ENCODE assay signal across 19 cellular contexts in genomic region chr11:66725646-66726045, GRCh38. TPM values are rescaled to one million over a fixed set of nuclear protein-coding genes. Genes with fewer than 3 reads are reported as not detected.
A peak's percentile ranks its signal among the peaks of the same experiment; 100 is the strongest.
DNase-seq lines count a peak whose midpoint lies in the region; ATAC-seq, FAIRE-seq and TF ChIP-seq lines count a peak whose summit lies in the region.
"Had no signal": no experiment of that assay in that cellular context is flagged by ENCODE, and none has a peak within 500 bp of the region (broad histone marks: within the 10 kb centered on the region; RNA-seq: fewer than 3 reads in every experiment).

No MANE protein-coding gene starts in this region.

- H2AFZ ChIP-seq in HepG2 (ENCODE audit: low read length): no peak overlapping the region

- FAIRE-seq in HepG2 (lab: Jason Lieb, UNC): no peak
- FAIRE-seq: bronchial epithelial cell, urothelium cell line had no signal

- TF ChIP-seq POLR2A in HepG2 (IDR thresholded peaks at IDR 0.05; ENCODE audit: insufficient read depth in 1 of 2, low read depth in 2 of 2, low read length in 2 of 2): no peak

- in situ Hi-C loops in HepG2 (cut with HindIII; ENCODE audit: extremely low pct_ligation_motif_present, low pct_unique_long_range_greater_than_20kb): no loop called here

- no peaks in the 10 kb centered on the region for H3K79me2 ChIP-seq in HepG2 (ENCODE audit: insufficient read depth, low read length)

- H3K4me2 ChIP-seq in HepG2 (ENCODE audit: low read depth, low read length): no peak overlapping the region

- H3K4me1 ChIP-seq in liver (ENCODE audit: control insufficient read depth in 4 of 4, insufficient read depth in 4 of 4, low read length in 3 of 4): peaks cover 4 to 66% (median 40%) of the 10 kb centered on the region in 4 donors
- H3K4me1 ChIP-seq in HepG2 (ENCODE audit: insufficient read depth, low read length): peaks cover 48% of the 10 kb centered on the region

- H3K36me3 ChIP-seq in liver (ENCODE audit: control insufficient read depth in 4 of 4, insufficient read depth in 3 of 4, low read depth in 1 of 4, low read length in 3 of 4) (no peaks in the 10 kb centered on the region), HepG2 (replicated peaks in 1 of 2; ENCODE audit: control insufficient read depth in 1 of 2, insufficient read depth in 2 of 2, low read length in 2 of 2) (no peaks in the 10 kb centered on the region)
- H3K36me3 ChIP-seq: left lung had no signal

- BruUV-seq in HepG2 (replicated peaks; lab: Mats Ljungman, UMichigan): no TSS peak

- POLR2A ChIA-PET in HepG2 (lab: Yijun Ruan, JAX): no interaction called here

- CTCF ChIA-PET in HepG2 (lab: Yijun Ruan, JAX; ENCODE audit: low intra/inter-chr PET ratio, low total read pairs): no interaction called here

- H4K20me1 ChIP-seq in HepG2 (ENCODE audit: insufficient read depth, low read length): no peaks in the 10 kb centered on the region

- H3K27ac ChIP-seq in liver (ENCODE audit: low read depth in 1 of 2, low read length in 2 of 2) (peak overlapping the region; percentile 84 to 89), HepG2 (ENCODE audit: extremely low read length, insufficient read depth, low read length) (no peak overlapping the region)
- H3K27ac ChIP-seq: left lung had no signal

- H3K9ac ChIP-seq in liver (ENCODE audit: low read depth in 1 of 2, low read length in 2 of 2): peak overlapping the region in 1 of 2 donors; percentile 5
- H3K9ac ChIP-seq in HepG2 (ENCODE audit: insufficient read depth, low read depth, low read length): no peak overlapping the region

- intact Hi-C loops in HepG2 (cut with micrococcal nuclease; ENCODE audit: unreplicated experiment): no loop called here

- H3K27me3 ChIP-seq in liver (ENCODE audit: control insufficient read depth in 4 of 4, insufficient read depth in 4 of 4, low read length in 3 of 4) (no peaks in the 10 kb centered on the region), HepG2 (ENCODE audit: control insufficient read depth in 1 of 2, insufficient read depth in 2 of 2, low read length in 2 of 2) (peaks cover 4 to 48% of the 10 kb centered on the region in 2 experiments)

- no peak for TF ChIP-seq RAD21 in liver (IDR thresholded peaks at IDR 0.05)
- no peak for TF ChIP-seq RAD21 in HepG2 (CRISPR knock-in tag; IDR thresholded peaks at IDR 0.05)

- peak overlapping the region in 2 of 3 donors; percentile 18 to 39 for H3K4me3 ChIP-seq in liver (ENCODE audit: low read depth in 1 of 3, low read length in 3 of 3)
- no peak overlapping the region for H3K4me3 ChIP-seq in HepG2 (replicated peaks in 1 of 3; ENCODE audit: insufficient read depth in 1 of 3, low read depth in 2 of 3, low read length in 3 of 3)
- H3K4me3 ChIP-seq: left lung had no signal

- no peak for ATAC-seq in HepG2
- ATAC-seq in HG03432 (IDR thresholded peaks at IDR 0.05; ENCODE audit: unreplicated experiment): no peak
- no peak for ATAC-seq in GM18498 (IDR thresholded peaks at IDR 0.05; ENCODE audit: unreplicated experiment)
- no peak for ATAC-seq in GM21786 (IDR thresholded peaks at IDR 0.05; ENCODE audit: unreplicated experiment)
- ATAC-seq: left lung had no signal

- TF ChIP-seq CTCF in liver (IDR thresholded peaks at IDR 0.05; ENCODE audit: low read depth, low read length, missing input control) (no peak), HepG2 (CRISPR knock-in tag; IDR thresholded peaks at IDR 0.05) (no peak)

- DNase-seq in HepG2 (ENCODE audit: low spot score) (no peak), astrocyte of the hippocampus (ENCODE audit: low read depth, low spot score) (peak; percentile 65), left kidney (ENCODE audit: low read depth, low spot score) (peak; percentile 60), NCI-H2196 (lab: John Stamatoyannopoulos, UW; ENCODE audit: unreplicated experiment) (no peak)
- DNase-seq: activated CD4-positive, alpha-beta T cell treated with anti-CD3 and anti-CD28 coated beads, Interleukin-2, amount 10 ng/mL, durations not matched to agents 24 days and 14 days; activated naive CD4-positive, alpha-beta T cell treated with anti-CD3 and anti-CD28 coated beads, Interleukin-2, amount 50 U/mL, for 16 hours; CD8-positive, alpha-beta memory T cell; effector CD8-positive, alpha-beta T cell; hippocampal formation; naive B cell; NCI-H510A treated with DMSO at 0.1 percent for 48 hours; T1000 had no signal

- H3K9me3 ChIP-seq in liver (ENCODE audit: control insufficient read depth in 4 of 4, low read length in 3 of 4) (no peaks in the 10 kb centered on the region), HepG2 (ENCODE audit: low read length) (no peaks in the 10 kb centered on the region)
- H3K9me3 ChIP-seq: left lung had no signal

- WGBS in liver: 43% methylated on average over 10 of the region's 10 CpGs
- WGBS in HepG2 (ENCODE audit: low lambda C conversion rate): 53% methylated on average over 10 of the region's 10 CpGs

- TF ChIP-seq EP300 in HepG2 (IDR thresholded peaks at IDR 0.05; ENCODE audit: low read depth in 2 of 2, low read length in 2 of 2) (no peak), HepG2 (CRISPR knock-in tag; IDR thresholded peaks at IDR 0.05; ENCODE audit: borderline replicate concordance) (no peak)

TF ChIP-seq in liver, 16 proteins besides CTCF, POLR2A, EP300 and RAD21:
- TF ChIP-seq RXRA (IDR thresholded peaks at IDR 0.05) (peak in 1 of 2 donors; percentile 9), JUND (IDR thresholded peaks at IDR 0.05) (no peak)

TF ChIP-seq in HepG2, 621 proteins besides CTCF, POLR2A, EP300 and RAD21 (continues in another document):
- TF ChIP-seq ZNF232 (CRISPR knock-in tag; IDR thresholded peaks at IDR 0.05; ENCODE audit: borderline replicate concordance) (no peak), ZNF883 (CRISPR knock-in tag; IDR thresholded peaks at IDR 0.05; ENCODE audit: not compliant biosample characterization) (no peak)

RNA-seq across cellular contexts. Expression of gene SPTBN2, which starts 3.4 kb away (rescaled TPM):
- total RNA-seq in liver (100 to 1,000 TPM in 1 of 2 donors, 1 to 10 TPM in 1; 9.6 to 103 TPM), HepG2 (2016; rRNA removed; fragmentation: Illumina TruSeq; extraction: Trizol) (1.2 and 4.0 TPM in 2 replicates)
- polyA plus RNA-seq in liver (10 to 100 TPM; 12.2 to 33.1 TPM), HepG2 (2011; rRNA removed) (0.65 and 2.0 TPM in 2 replicates)
- 0.51 and 1.1 TPM in 2 replicates for total RNA-seq in HepG2 (2016; cell fraction: cytosol; rRNA removed; fragmentation: Illumina TruSeq; extraction: Trizol; ENCODE audit: low read depth)
- total RNA-seq in HepG2 (2016; cell fraction: insoluble cytoplasmic fraction; rRNA removed; fragmentation: Illumina TruSeq; extraction: Trizol): 1.4 and 4.7 TPM in 2 replicates
- 0.34 and 0.53 TPM in 2 replicates for total RNA-seq in HepG2 (2016; cell fraction: membrane; rRNA removed; fragmentation: Illumina TruSeq; extraction: Trizol)
- total RNA-seq in HepG2 (2016; cell fraction: nucleus; rRNA removed; fragmentation: Illumina TruSeq; extraction: Trizol): 5.5 and 7.1 TPM in 2 replicates
- 0.69 and 0.91 TPM in 2 replicates for polyA plus RNA-seq in HepG2 (2011; cell fraction: cytosol; rRNA removed)
- 8.8 and 9.0 TPM in 2 replicates for polyA plus RNA-seq in HepG2 (2011; cell fraction: nucleus; rRNA removed)
- 1.2 and 2.0 TPM in 2 replicates for polyA plus RNA-seq in HepG2 (2012)
- 0.15 and 0.21 TPM in 2 replicates for polyA plus RNA-seq in HepG2 (2016; cell fraction: cytosol; fragmentation: Illumina TruSeq; extraction: Trizol; ENCODE audit: low read depth)
- 1.0 and 2.0 TPM in 2 replicates for polyA plus RNA-seq in HepG2 (2016; cell fraction: insoluble cytoplasmic fraction; fragmentation: Illumina TruSeq; extraction: Trizol; ENCODE audit: low read depth)
- 0.35 and 0.48 TPM in 2 replicates for polyA plus RNA-seq in HepG2 (2016; cell fraction: membrane; fragmentation: Illumina TruSeq; extraction: Trizol; ENCODE audit: low read depth)
- polyA plus RNA-seq in HepG2 (2016; cell fraction: nucleus; fragmentation: Illumina TruSeq; extraction: Trizol; ENCODE audit: insufficient read depth, low read depth): 8.1 and 13.3 TPM in 2 replicates
- 2.5 and 62.0 TPM in 2 replicates for polyA minus RNA-seq in HepG2 (2011; rRNA and poly(A)+ RNA removed; ENCODE audit: low replicate concordance)
- 1.1 and 2.7 TPM in 2 replicates for polyA minus RNA-seq in HepG2 (2011; cell fraction: cytosol; rRNA and poly(A)+ RNA removed)
- 3.5 and 4.8 TPM in 2 replicates for polyA minus RNA-seq in HepG2 (2011; cell fraction: nucleus; rRNA and poly(A)+ RNA removed)
- polyA plus RNA-seq: CD8-positive, alpha-beta memory T cell had no signal

RNA-seq across cellular contexts. Expression of gene RBM4B, which starts 48.0 kb away (rescaled TPM):
- total RNA-seq in liver (10 to 100 TPM; 12.3 to 13.8 TPM), HepG2 (2016; rRNA removed; fragmentation: Illumina TruSeq; extraction: Trizol) (25.6 and 25.8 TPM in 2 replicates)
- polyA plus RNA-seq in liver (1 to 10 TPM; 7.1 to 8.8 TPM), HepG2 (2011; rRNA removed) (32.4 and 33.5 TPM in 2 replicates)
- 11.1 and 13.0 TPM in 2 replicates for total RNA-seq in HepG2 (2016; cell fraction: cytosol; rRNA removed; fragmentation: Illumina TruSeq; extraction: Trizol; ENCODE audit: low read depth)
- total RNA-seq in HepG2 (2016; cell fraction: insoluble cytoplasmic fraction; rRNA removed; fragmentation: Illumina TruSeq; extraction: Trizol): 24.9 and 27.1 TPM in 2 replicates
- 16.5 and 17.7 TPM in 2 replicates for total RNA-seq in HepG2 (2016; cell fraction: membrane; rRNA removed; fragmentation: Illumina TruSeq; extraction: Trizol)
- total RNA-seq in HepG2 (2016; cell fraction: nucleus; rRNA removed; fragmentation: Illumina TruSeq; extraction: Trizol): 21.3 and 26.1 TPM in 2 replicates
- 19.2 and 24.1 TPM in 2 replicates for polyA plus RNA-seq in HepG2 (2011; cell fraction: cytosol; rRNA removed)
- polyA plus RNA-seq in HepG2 (2011; cell fraction: nucleus; rRNA removed): 51.7 and 54.9 TPM in 2 replicates
- 18.3 and 24.4 TPM in 2 replicates for polyA plus RNA-seq in HepG2 (2012)
- polyA plus RNA-seq in HepG2 (2016; cell fraction: cytosol; fragmentation: Illumina TruSeq; extraction: Trizol; ENCODE audit: low read depth): 4.8 and 5.2 TPM in 2 replicates
- polyA plus RNA-seq in HepG2 (2016; cell fraction: insoluble cytoplasmic fraction; fragmentation: Illumina TruSeq; extraction: Trizol; ENCODE audit: low read depth): 28.7 and 29.9 TPM in 2 replicates
- 7.3 and 10.0 TPM in 2 replicates for polyA plus RNA-seq in HepG2 (2016; cell fraction: membrane; fragmentation: Illumina TruSeq; extraction: Trizol; ENCODE audit: low read depth)
- polyA plus RNA-seq in HepG2 (2016; cell fraction: nucleus; fragmentation: Illumina TruSeq; extraction: Trizol; ENCODE audit: insufficient read depth, low read depth): 43.3 and 48.3 TPM in 2 replicates
- polyA minus RNA-seq in HepG2 (2011; rRNA and poly(A)+ RNA removed; ENCODE audit: low replicate concordance): 19.7 and 31.4 TPM in 2 replicates
- 7.9 and 9.7 TPM in 2 replicates for polyA minus RNA-seq in HepG2 (2011; cell fraction: cytosol; rRNA and poly(A)+ RNA removed)
- polyA minus RNA-seq in HepG2 (2011; cell fraction: nucleus; rRNA and poly(A)+ RNA removed): 39.4 and 40.9 TPM in 2 replicates

Comparison
In these comparisons a context has a peak if more than half of its experiments do, and no peak if none do; other contexts are left out.
1. H3K4me3 ChIP-seq: peak in liver (2 of 3); none in HepG2 (0 of 3).
2. DNase-seq: peak in astrocyte of the hippocampus (single experiment) and left kidney (single experiment); none in HepG2 (single experiment) and NCI-H2196 (single experiment).